ENCODE assay signal across 8 cellular contexts in genomic region chr6:110875548-110876169, GRCh38. TPM values are rescaled to one million over a fixed set of nuclear protein-coding genes. Genes with fewer than 3 reads are reported as not detected.
DNase-seq lines count a peak whose midpoint lies in the region; ATAC-seq lines count a peak whose summit lies in the region.

No MANE protein-coding gene starts in this region.

- DNase-seq in AG08396 (ENCODE audit: low spot score) (peak; percentile 39), LHCN-M2 (ENCODE audit: low read depth) (peak; percentile 31), cerebellar cortex (ENCODE audit: low spot score) (peak; percentile 31), left lobe of liver (ENCODE audit: low spot score) (no peak), middle frontal gyrus (ENCODE audit: extremely low spot score, low spot score) (no peak)
- DNase-seq in activated CD4-positive, alpha-beta T cell treated with anti-CD3 and anti-CD28 coated beads for 1 hour = peak; percentile 55
- DNase-seq in stimulated activated CD4-positive, alpha-beta T cell treated with anti-CD3 and anti-CD28 coated beads, Interleukin-2, amount 100 ng/mL, for 24 hours = peak; percentile 66 to 75

- ATAC-seq in GM21367 (IDR thresholded peaks at IDR 0.05; ENCODE audit: unreplicated experiment) = peak; percentile 9
- ATAC-seq in left lobe of liver = peak; percentile 33

RNA-seq across cellular contexts. Expression of gene AMD1, which starts 1.1 kb away (rescaled TPM):
- total RNA-seq in LHCN-M2 (2014; rRNA removed) (132 and 139 TPM in 2 replicates), left lobe of liver (14.3 TPM)
- 25.5 TPM for polyA plus RNA-seq in LHCN-M2 (2012)

Comparison
In these comparisons a context has a peak if more than half of its experiments do, and no peak if none do; other contexts are left out.
1. DNase-seq: peak in AG08396 (single experiment), LHCN-M2 (single experiment), activated CD4-positive, alpha-beta T cell treated with anti-CD3 and anti-CD28 coated beads for 1 hour (single experiment), cerebellar cortex (single experiment) and stimulated activated CD4-positive, alpha-beta T cell treated with anti-CD3 and anti-CD28 coated beads, Interleukin-2, amount 100 ng/mL, for 24 hours (2 of 2); none in left lobe of liver (single experiment) and middle frontal gyrus (single experiment).